ENCODE assay signal across 8 cellular contexts in the genomic region with DNA sequence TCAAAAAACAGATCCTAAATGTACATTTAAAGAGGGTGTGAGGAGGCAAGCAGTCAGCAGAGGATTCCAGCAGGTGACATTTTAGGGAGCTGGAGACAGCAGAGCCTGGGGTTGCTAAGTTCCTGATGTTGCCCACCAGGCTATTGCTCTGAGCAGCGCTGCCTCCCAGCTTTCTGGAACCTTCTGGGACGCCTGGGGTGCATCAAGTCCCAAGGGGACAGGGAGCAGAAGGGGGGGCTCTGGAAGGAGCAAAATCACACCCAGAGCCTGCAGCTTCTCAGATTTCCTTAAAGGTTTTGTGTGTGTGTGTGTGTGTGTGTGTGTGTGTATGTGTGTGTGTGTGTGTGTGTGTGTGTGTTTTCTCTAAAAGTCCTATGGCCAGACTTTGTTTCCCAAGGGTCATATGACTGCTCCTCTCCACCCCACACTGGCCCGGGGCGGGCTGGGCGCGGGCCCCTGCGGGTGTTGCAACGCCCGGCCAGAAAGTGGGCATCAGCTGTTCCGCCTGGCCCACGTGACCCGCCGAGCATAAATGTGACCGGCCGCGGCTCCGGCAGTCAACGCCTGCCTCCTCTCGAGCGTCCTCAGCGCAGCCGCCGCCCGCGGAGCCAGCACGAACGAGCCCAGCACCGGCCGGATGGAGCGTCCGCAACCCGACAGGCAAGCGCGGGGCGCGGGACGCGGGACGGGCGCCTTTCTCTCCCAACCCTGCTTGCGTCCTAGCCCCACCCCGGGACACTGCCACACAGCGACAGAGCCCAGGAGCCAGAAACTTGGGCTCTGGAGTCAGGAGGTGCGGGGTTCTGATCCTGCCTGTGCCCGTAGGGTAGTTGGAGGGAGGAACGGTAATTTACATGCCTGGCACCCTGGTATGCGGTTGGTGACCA. TPM values are rescaled to one million over a fixed set of nuclear protein-coding genes. Genes with fewer than 3 reads are reported as not detected.
A peak's percentile ranks its signal among the peaks of the same experiment; 100 is the strongest.
DNase-seq lines count a peak whose midpoint lies in the region; ATAC-seq and TF ChIP-seq lines count a peak whose summit lies in the region.

Gene HMOX1 (plus strand): TSS at position 560 of the 887 bp plus-strand sequence. CDS start 78 bp downstream, at position 638.

- H3K27ac ChIP-seq in layer of hippocampus (ENCODE audit: low read depth, low read length): peak within 1 kb of the TSS; percentile 76

- no peaks in the 10 kb centered on the region for H3K9me3 Mint-ChIP-seq in HFFc6
- H3K9me3 Mint-ChIP-seq in activated CD4-positive, alpha-beta T cell treated with anti-CD3 and anti-CD28 coated beads, Interleukin-2, amount 10 ng/mL, durations not matched to agents 24 days and 14 days: no peaks in the 10 kb centered on the region

- ATAC-seq in GM21576 (IDR thresholded peaks at IDR 0.05; ENCODE audit: unreplicated experiment): no peak

- H3K27me3 Mint-ChIP-seq in HFFc6 (ENCODE audit: insufficient read depth): peaks cover 2% of the 10 kb centered on the region; the same call in 1 of the 2 replicates
- peaks cover 31% of the 10 kb centered on the region for H3K27me3 Mint-ChIP-seq in activated CD4-positive, alpha-beta T cell treated with anti-CD3 and anti-CD28 coated beads, Interleukin-2, amount 10 ng/mL, durations not matched to agents 24 days and 14 days

- peaks cover 17% of the 10 kb centered on the region; the same call in 1 of the 2 replicates for H3K36me3 Mint-ChIP-seq in HFFc6 (ENCODE audit: low read depth)
- no peaks in the 10 kb centered on the region for H3K36me3 Mint-ChIP-seq in activated CD4-positive, alpha-beta T cell treated with anti-CD3 and anti-CD28 coated beads, Interleukin-2, amount 10 ng/mL, durations not matched to agents 24 days and 14 days (ENCODE audit: low read depth)

- peaks cover 81% of the 10 kb centered on the region for H3K4me1 Mint-ChIP-seq in HFFc6 (ENCODE audit: low read depth)
- H3K4me1 Mint-ChIP-seq in activated CD4-positive, alpha-beta T cell treated with anti-CD3 and anti-CD28 coated beads, Interleukin-2, amount 10 ng/mL, durations not matched to agents 24 days and 14 days: peaks cover 17% of the 10 kb centered on the region

- H3K27ac Mint-ChIP-seq in HFFc6: peak within 1 kb of the TSS; percentile 80
- peak within 1 kb of the TSS; percentile 51 for H3K27ac Mint-ChIP-seq in activated CD4-positive, alpha-beta T cell treated with anti-CD3 and anti-CD28 coated beads, Interleukin-2, amount 10 ng/mL, durations not matched to agents 24 days and 14 days

- H3K4me3 Mint-ChIP-seq in HFFc6: peak within 1 kb of the TSS; percentile 99
- peak within 1 kb of the TSS; percentile 64 for H3K4me3 Mint-ChIP-seq in activated CD4-positive, alpha-beta T cell treated with anti-CD3 and anti-CD28 coated beads, Interleukin-2, amount 10 ng/mL, durations not matched to agents 24 days and 14 days

- DNase-seq in GM10266 (ENCODE audit: extremely low spot score) (peak; percentile 86), HFFc6 (peak; percentile 89), NCI-H2171 treated with DMSO at 0.1 percent for 48 hours (lab: John Stamatoyannopoulos, UW) (peak; percentile 42), dedifferentiated amniotic fluid mesenchymal stem cell (ENCODE audit: extremely low spot score) (peak; percentile 85)
- DNase-seq in activated CD4-positive, alpha-beta T cell treated with anti-CD3 and anti-CD28 coated beads, Interleukin-2, amount 10 ng/mL, durations not matched to agents 24 days and 14 days: peak; percentile 87
- peak; percentile 38 for DNase-seq in stimulated activated CD4-positive, alpha-beta T cell treated with anti-CD3 and anti-CD28 coated beads, Interleukin-12 subunit alpha, Interleukin-12 subunit beta, amount 100 ng/mL, for 4 hours

- H3K27me3 ChIP-seq in layer of hippocampus (ENCODE audit: control insufficient read depth, insufficient read depth, low read length): no peaks in the 10 kb centered on the region

- intact Hi-C loops in activated CD4-positive, alpha-beta T cell treated with anti-CD3 and anti-CD28 coated beads, Interleukin-2, amount 10 ng/mL, durations not matched to agents 24 days and 14 days (cut with micrococcal nuclease): no loop called here

- TF ChIP-seq CTCF in GM10266 (IDR thresholded peaks at IDR 0.05; ENCODE audit: control insufficient read depth, insufficient read depth, low read depth, missing control alignments) (peak; percentile 41), HFFc6 (IDR thresholded peaks at IDR 0.05) (peak; percentile 35; the same call in 1 of the 2 replicates)

RNA-seq across cellular contexts. Expression of gene HMOX1, which starts in this region (rescaled TPM):
- 100 to 1,000 TPM in 1 of 6 experiments, 10 to 100 TPM in 5; 51.2 to 117 (median 56.2) TPM for total RNA-seq in HFFc6 (2021; fragmentation: NEBNext Ultra II Directional; extraction: Animal tissue kit (Norgen Biotek cat#: 25700))
- 0.57 and 0.72 TPM in 2 replicates for total RNA-seq in activated CD4-positive, alpha-beta T cell treated with anti-CD3 and anti-CD28 coated beads, Interleukin-2, amount 10 ng/mL, durations not matched to agents 24 days and 14 days

Comparison
In these comparisons a context has a peak if more than half of its experiments do, and no peak if none do; other contexts are left out.
1. RNA of gene HMOX1 (total RNA-seq): 51.2 to 117 TPM in HFFc6; 0.57 to 0.72 TPM in activated CD4-positive, alpha-beta T cell treated with anti-CD3 and anti-CD28 coated beads, Interleukin-2, amount 10 ng/mL, durations not matched to agents 24 days and 14 days; every median in the first group is over 10 times any median in the second.
2. Peak in DNase-seq in activated CD4-positive, alpha-beta T cell treated with anti-CD3 and anti-CD28 coated beads, Interleukin-2, amount 10 ng/mL, durations not matched to agents 24 days and 14 days; RNA of the gene not detected or under 1 TPM.
3. DNase-seq: peak in every context shown above with its lines; median percentile 89 in HFFc6; 87 in activated CD4-positive, alpha-beta T cell treated with anti-CD3 and anti-CD28 coated beads, Interleukin-2, amount 10 ng/mL, durations not matched to agents 24 days and 14 days; 86 in GM10266; 85 in dedifferentiated amniotic fluid mesenchymal stem cell; 42 in NCI-H2171 treated with DMSO at 0.1 percent for 48 hours; 38 in stimulated activated CD4-positive, alpha-beta T cell treated with anti-CD3 and anti-CD28 coated beads, Interleukin-12 subunit alpha, Interleukin-12 subunit beta, amount 100 ng/mL, for 4 hours.